Comparison of ENCODE assay signal across 20 cellular contexts in the genomic region with DNA sequence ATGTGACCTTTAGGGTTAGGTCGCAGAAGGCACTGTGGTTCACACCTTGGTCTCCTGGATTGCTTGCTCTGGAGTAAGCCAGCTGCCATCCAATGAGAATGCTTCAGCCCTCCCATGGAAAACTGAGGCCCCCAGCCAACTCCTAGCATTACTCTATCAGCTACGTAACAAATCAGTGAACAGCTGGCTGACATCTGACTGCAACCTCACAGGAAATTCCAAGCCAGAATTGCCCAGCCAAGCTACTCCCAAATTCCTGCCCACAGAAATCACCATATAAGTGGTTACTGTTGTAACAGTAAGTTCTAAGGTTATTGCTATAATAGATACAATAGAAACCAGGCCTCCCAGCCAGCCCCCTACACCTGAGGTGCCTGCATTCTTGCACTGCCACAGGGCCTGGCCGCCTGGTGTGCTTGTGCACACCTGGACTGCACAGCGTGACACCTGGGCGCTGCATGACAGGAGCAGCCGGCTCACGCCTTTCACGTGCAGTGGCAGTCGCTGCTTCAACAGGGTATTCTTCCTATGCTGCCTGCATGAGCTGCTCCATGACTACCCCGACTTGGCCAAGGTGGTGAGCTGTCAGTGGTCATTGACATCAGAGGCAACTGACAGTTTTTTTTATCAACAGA.
DNase-seq lines count a peak whose midpoint lies in the region; ATAC-seq lines count a peak whose summit lies in the region.
"Had no signal": no experiment of that assay in that cellular context is flagged by ENCODE, and none has a peak within 500 bp of the region (broad histone marks: within the 10 kb centered on the region; RNA-seq: fewer than 3 reads in every experiment).

No MANE protein-coding gene starts in this region.

- no peak overlapping the region for H3K4me3 ChIP-seq in mesenchymal stem cell (ENCODE audit: insufficient read depth in 1 of 2, low read depth in 1 of 2, low read length in 2 of 2)
- H3K4me3 ChIP-seq: ascending aorta, gastrocnemius medialis, mucosa of descending colon, PC-9 had no signal

- no peaks in the 10 kb centered on the region for H3K9me3 ChIP-seq in mesenchymal stem cell (ENCODE audit: control insufficient read depth, low read length)
- H3K9me3 ChIP-seq: gastrocnemius medialis, mucosa of descending colon had no signal

- H2BK120ac ChIP-seq in mesenchymal stem cell (ENCODE audit: low read depth, low read length) = no peak overlapping the region

- no peak overlapping the region for H3K27ac ChIP-seq in mesenchymal stem cell (ENCODE audit: low read length, poor library complexity, severe bottlenecking)
- H3K27ac ChIP-seq: ascending aorta, gastrocnemius medialis, parathyroid adenoma, PC-9 had no signal

- no peak overlapping the region for H3K4ac ChIP-seq in mesenchymal stem cell (ENCODE audit: low read depth in 1 of 2, low read length in 2 of 2)

- H3K4me1 ChIP-seq in mesenchymal stem cell (ENCODE audit: control insufficient read depth, insufficient read depth, low read depth, low read length) = peaks cover 3% of the 10 kb centered on the region
- H3K4me1 ChIP-seq: ascending aorta, gastrocnemius medialis, parathyroid adenoma had no signal

- H3K18ac ChIP-seq in mesenchymal stem cell (ENCODE audit: low read depth in 1 of 2, low read length in 2 of 2) = no peak overlapping the region

- no peak overlapping the region for H3K23ac ChIP-seq in mesenchymal stem cell (ENCODE audit: low read length in 2 of 2)

- no peak overlapping the region for H3K4me2 ChIP-seq in mesenchymal stem cell (ENCODE audit: low read length, poor library complexity, severe bottlenecking)
- H3K4me2 ChIP-seq: PC-9 had no signal

- H3K79me1 ChIP-seq in mesenchymal stem cell (replicated peaks; ENCODE audit: low read length, poor library complexity, severe bottlenecking) = no peaks in the 10 kb centered on the region

- no peaks in the 10 kb centered on the region for H3K36me3 ChIP-seq in mesenchymal stem cell (ENCODE audit: control insufficient read depth in 1 of 2, insufficient read depth in 2 of 2, low read depth in 1 of 2, low read length in 2 of 2)
- H3K36me3 ChIP-seq: ascending aorta, gastrocnemius medialis had no signal

- no peak overlapping the region for H4K91ac ChIP-seq in mesenchymal stem cell (ENCODE audit: low read length)

- DNase-seq in Daoy (ENCODE audit: low read depth) (peak; percentile 34), M059J (ENCODE audit: low read depth) (peak; percentile 35), fibroblast of gingiva (ENCODE audit: low read depth) (peak; percentile 55), mesenchymal stem cell (peak; percentile 26), NCI-H2081 treated with DMSO at 0.1 percent for 48 hours (lab: John Stamatoyannopoulos, UW) (no peak), middle frontal gyrus (ENCODE audit: extremely low spot score, low spot score) (no peak)
- DNase-seq: activated CD8-positive, alpha-beta memory T cell treated with anti-CD3 and anti-CD28 coated beads for 24 hours; activated effector memory CD4-positive, alpha-beta T cell treated with anti-CD3 and anti-CD28 coated beads, Interleukin-2, amount 50 U/mL, for 16 hours; C1 segment of cervical spinal cord; DMS79 treated with DMSO at 0.1 percent for 48 hours; gastrocnemius medialis; mucosa of descending colon; NCI-H1694; NCI-H524; PC-9; stimulated activated naive CD4-positive, alpha-beta T cell treated with Interleukin-2 at 50 U/mL for 16 hours had no signal

- H2AFZ ChIP-seq in mesenchymal stem cell (ENCODE audit: low read depth, low read length) = no peak overlapping the region
- H2AFZ ChIP-seq: parathyroid adenoma, PC-9 had no signal

- no peak overlapping the region for H2BK15ac ChIP-seq in mesenchymal stem cell (ENCODE audit: low read depth, poor library complexity, severe bottlenecking)

- ATAC-seq in HG03521 (IDR thresholded peaks at IDR 0.05; ENCODE audit: unreplicated experiment) (no peak), HG02970 (IDR thresholded peaks at IDR 0.05; ENCODE audit: low FRiP score, unreplicated experiment) (no peak)
- ATAC-seq: gastrocnemius medialis, mucosa of descending colon had no signal

- H2BK12ac ChIP-seq in mesenchymal stem cell (ENCODE audit: low read length in 2 of 2) = no peak overlapping the region

- H4K8ac ChIP-seq in mesenchymal stem cell (ENCODE audit: low read length) = no peak overlapping the region

- no peak overlapping the region for H3K14ac ChIP-seq in mesenchymal stem cell (ENCODE audit: low read length in 2 of 2)

- H2AK5ac ChIP-seq in mesenchymal stem cell (ENCODE audit: low read length, severe bottlenecking) = no peak overlapping the region

- no peaks in the 10 kb centered on the region for H3K27me3 ChIP-seq in mesenchymal stem cell (ENCODE audit: control insufficient read depth in 1 of 2, insufficient read depth in 1 of 2, low read length in 2 of 2)
- H3K27me3 ChIP-seq: ascending aorta, gastrocnemius medialis had no signal

- WGBS in mesenchymal stem cell = 81% methylated on average over 10 of the region's 10 CpGs

- H2BK5ac ChIP-seq in mesenchymal stem cell (ENCODE audit: low read depth, low read length, poor library complexity, severe bottlenecking) = no peak overlapping the region

- no peak overlapping the region for H3K9ac ChIP-seq in mesenchymal stem cell (ENCODE audit: low read length)
- H3K9ac ChIP-seq: parathyroid adenoma had no signal

Comparison
In these comparisons a context has a peak if more than half of its experiments do, and no peak if none do; other contexts are left out.
1. DNase-seq: peak in Daoy (single experiment), M059J (single experiment), fibroblast of gingiva (single experiment) and mesenchymal stem cell (single experiment); none in NCI-H2081 treated with DMSO at 0.1 percent for 48 hours (single experiment) and middle frontal gyrus (single experiment).